Comparison of ENCODE assay signal across 18 cellular contexts in genomic region chr20:51811514-51811913, GRCh38. TPM values are rescaled to one million over a fixed set of nuclear protein-coding genes. Genes with fewer than 3 reads are reported as not detected.
"Had no signal": no experiment of that assay in that cellular context is flagged by ENCODE, and none has a peak within 500 bp of the region (broad histone marks: within the 10 kb centered on the region; RNA-seq: fewer than 3 reads in every experiment).

No MANE protein-coding gene starts in this region.

- DNase-seq: activated CD4-positive, alpha-beta T cell treated with anti-CD3 and anti-CD28 coated beads, Interleukin-2, amount 10 ng/mL, durations not matched to agents 24 days and 14 days; activated CD8-positive, alpha-beta memory T cell treated with anti-CD3 and anti-CD28 coated beads, Interleukin-2, amount 50 U/mL, for 4 hours; activated CD8-positive, alpha-beta T cell treated with anti-CD3 and anti-CD28 coated beads, Interleukin-2, amount 10 ng/mL, durations not matched to agents 7 days and 5 days; activated naive CD4-positive, alpha-beta T cell treated with anti-CD3 and anti-CD28 coated beads for 36 hours; activated T-cell treated with anti-CD3 and anti-CD28 coated beads, Interleukin-2, amount 50 U/mL, for 4 hours; body of pancreas; dermis blood vessel endothelial cell; effector memory CD4-positive, alpha-beta T cell; esophagus squamous epithelium; islet precursor cell; left colon; stimulated activated naive CD8-positive, alpha-beta T cell treated with anti-CD3 and anti-CD28 coated beads, Interleukin-15, Interleukin-2, amounts not matched to agents 100 U/mL and 50 U/mL, for 24 hours; substantia nigra; T1000; tibial artery had no signal

- ATAC-seq: activated CD8-positive, alpha-beta T cell treated with anti-CD3 and anti-CD28 coated beads, Interleukin-2, amount 10 ng/mL, durations not matched to agents 7 days and 5 days; activated T-cell treated with anti-CD3 and anti-CD28 coated beads, Interleukin-2, amount 50 U/mL, for 4 hours; body of pancreas; left colon; natural killer cell treated with Interleukin-12 subunit alpha and Interleukin-12 subunit beta and Interleukin-15 and Interleukin-18, amount 100 ng/mL, for 72 hours; stimulated activated naive CD8-positive, alpha-beta T cell treated with anti-CD3 and anti-CD28 coated beads, Interleukin-15, Interleukin-2, amounts not matched to agents 100 U/mL and 50 U/mL, for 24 hours had no signal

- H3K27me3 ChIP-seq: body of pancreas, esophagus squamous epithelium had no signal

- H3K9me3 ChIP-seq: body of pancreas, esophagus squamous epithelium, tibial artery had no signal

- H3K4me1 ChIP-seq: body of pancreas, esophagus squamous epithelium, tibial artery had no signal

- H3K27ac ChIP-seq: body of pancreas, tibial artery had no signal

- H3K36me3 ChIP-seq: esophagus squamous epithelium, tibial artery had no signal

- FAIRE-seq: urothelium cell line had no signal

- H3K4me3 ChIP-seq: body of pancreas, esophagus squamous epithelium, lung, tibial artery had no signal

RNA-seq across cellular contexts. Expression of gene SALL4, which starts 9.2 kb away (rescaled TPM):
- total RNA-seq: activated CD8-positive, alpha-beta T cell treated with anti-CD3 and anti-CD28 coated beads, Interleukin-2, amount 10 ng/mL, durations not matched to agents 7 days and 5 days; activated naive CD4-positive, alpha-beta T cell treated with anti-CD3 and anti-CD28 coated beads for 36 hours had no signal
